In genomic region chr3:16820485-16820884, GRCh38 we compare ENCODE assay signal across 20 cellular contexts.
"Had no signal": no experiment of that assay in that cellular context is flagged by ENCODE, and none has a peak within 500 bp of the region (broad histone marks: within the 10 kb centered on the region; RNA-seq: fewer than 3 reads in every experiment).

No MANE protein-coding gene starts in this region.

- H3K4me3 ChIP-seq: hepatocyte, lung, neural progenitor cell, psoas muscle, spleen had no signal

- H3K27ac Mint-ChIP-seq: natural killer cell treated with Interleukin-12 subunit alpha and Interleukin-12 subunit beta and Interleukin-15 and Interleukin-18, amount 100 ng/mL, for 72 hours; neural progenitor cell; stimulated activated naive B cell treated with anti-CD40 and anti-IgM and Interleukin-4, amounts not matched to agents 10 μg/mL and 1 μg/mL and 100 μg/mL, for 72 hours had no signal

- DNase-seq: dermis blood vessel endothelial cell; foreskin keratinocyte; head of caudate nucleus; left colon; left ventricle myocardium superior; mesenchymal stem cell; midbrain; nucleus accumbens; psoas muscle; spleen; stimulated activated CD4-positive, alpha-beta T cell treated with anti-CD3 and anti-CD28 coated beads, Interleukin-15, amount 100 ng/mL, for 24 hours; stimulated activated CD4-positive, alpha-beta T cell treated with anti-CD3 and anti-CD28 coated beads, Interleukin-1b, Interleukin-23, amount 100 ng/mL, for 48 hours; stimulated activated CD4-positive, alpha-beta T cell treated with anti-CD3 and anti-CD28 coated beads, Interleukin-4, amount 100 ng/mL, for 24 hours; stimulated activated naive B cell treated with anti-CD40 and anti-IgM and Interleukin-4, amounts not matched to agents 10 μg/mL and 1 μg/mL and 100 μg/mL, for 72 hours; trophoblast cell had no signal

- H3K9me3 Mint-ChIP-seq: natural killer cell treated with Interleukin-12 subunit alpha and Interleukin-12 subunit beta and Interleukin-15 and Interleukin-18, amount 100 ng/mL, for 72 hours; neural progenitor cell had no signal

- H3K4me3 Mint-ChIP-seq: natural killer cell treated with Interleukin-12 subunit alpha and Interleukin-12 subunit beta and Interleukin-15 and Interleukin-18, amount 100 ng/mL, for 72 hours; neural progenitor cell; stimulated activated naive B cell treated with anti-CD40 and anti-IgM and Interleukin-4, amounts not matched to agents 10 μg/mL and 1 μg/mL and 100 μg/mL, for 72 hours had no signal

- ATAC-seq: foreskin keratinocyte; left colon; left ventricle myocardium superior; natural killer cell treated with Interleukin-12 subunit alpha and Interleukin-12 subunit beta and Interleukin-15 and Interleukin-18, amount 100 ng/mL, for 72 hours; sciatic nerve had no signal

- H3K27ac ChIP-seq: foreskin keratinocyte, hepatocyte, neural progenitor cell, psoas muscle, spleen had no signal

- H3K4me1 ChIP-seq: foreskin keratinocyte, neural progenitor cell had no signal

- H3K4me1 Mint-ChIP-seq: neural progenitor cell had no signal

- H3K27me3 ChIP-seq: hepatocyte, neural progenitor cell, spleen had no signal

- H3K27me3 Mint-ChIP-seq: stimulated activated naive B cell treated with anti-CD40 and anti-IgM and Interleukin-4, amounts not matched to agents 10 μg/mL and 1 μg/mL and 100 μg/mL, for 72 hours had no signal

- H3K36me3 ChIP-seq: neural progenitor cell, spleen had no signal

- H3K36me3 Mint-ChIP-seq: neural progenitor cell had no signal
